1 cellular context compared by ENCODE assay signal in the genomic region with DNA sequence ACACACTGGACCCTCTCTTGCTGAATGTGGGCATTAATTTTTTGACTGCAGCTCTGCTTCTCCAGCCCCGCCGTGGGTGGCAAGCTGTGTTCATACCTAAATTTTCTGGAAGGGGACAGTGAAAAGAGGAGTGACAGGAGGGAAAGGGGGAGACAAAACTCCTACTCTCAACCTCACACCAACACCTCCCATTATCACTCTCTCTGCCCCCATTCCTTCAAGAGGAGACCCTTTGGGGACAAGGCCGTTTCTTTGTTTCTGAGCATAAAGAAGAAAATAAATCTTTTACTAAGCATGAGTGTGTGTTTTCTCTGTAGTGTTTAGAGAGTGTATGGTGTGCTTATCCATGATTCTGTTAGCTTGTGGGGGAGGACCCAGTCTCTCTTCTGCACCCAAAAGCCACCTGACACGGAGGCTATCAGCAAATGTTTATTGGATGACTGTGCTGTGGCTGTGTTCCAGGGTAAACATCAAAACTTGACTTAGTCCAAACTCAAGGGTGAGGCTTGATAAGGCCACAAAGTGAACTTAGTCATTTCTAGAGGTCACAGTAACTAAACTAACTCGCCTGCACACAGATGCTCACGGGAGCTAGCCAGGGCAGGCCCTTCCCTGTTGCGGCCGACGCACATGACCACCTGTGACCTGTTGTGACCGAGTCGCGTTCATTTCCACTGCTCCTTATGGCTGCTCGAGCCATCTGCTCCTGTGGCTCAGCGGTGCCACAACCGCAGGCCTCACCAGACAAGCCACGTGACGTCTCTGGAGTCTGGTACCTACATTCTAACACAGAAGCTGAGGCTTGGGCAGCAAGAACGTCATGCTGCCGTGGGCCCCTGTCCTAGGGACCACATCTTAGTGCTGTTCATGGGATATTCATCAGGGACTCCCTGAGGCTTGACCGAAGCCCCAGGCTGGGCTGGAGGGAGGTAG.
TF ChIP-seq lines count a peak whose summit lies in the region.

No MANE protein-coding gene starts in this region.

TF ChIP-seq in GM12878, 131 proteins besides CTCF, POLR2A, EP300 and RAD21:
- TF ChIP-seq CHD2 (IDR thresholded peaks at IDR 0.05; ENCODE audit: borderline replicate concordance, low read depth, low read length) (no peak), TCF3 (IDR thresholded peaks at IDR 0.05; ENCODE audit: borderline replicate concordance, insufficient read depth, low read depth, low read length) (peak; percentile 63; the same call in 1 of the 2 replicates), POLR2AphosphoS5 (IDR thresholded peaks at IDR 0.05; ENCODE audit: low read length) (no peak; the same call in 1 of the 2 replicates), MTA3 (IDR thresholded peaks at IDR 0.05; ENCODE audit: borderline replicate concordance, low read length) (peak; percentile 83; the same call in 1 of the 2 replicates), TCF12 (IDR thresholded peaks at IDR 0.05; ENCODE audit: low read depth, low read length) (peak; percentile 51; the same call in 1 of the 2 replicates), NR2F1 (conservative IDR thresholded peaks at IDR 0.05) (peak; percentile 94), FOXM1 (IDR thresholded peaks at IDR 0.05; ENCODE audit: low read depth, low read length) (0 out of 2 replicates have a peak, but pooled peaks have one; percentile 37), HDGF (IDR thresholded peaks at IDR 0.05) (no peak), JUNB (IDR thresholded peaks at IDR 0.05) (peak; percentile 67), CBFB (IDR thresholded peaks at IDR 0.05; ENCODE audit: low read depth) (peak; percentile 72; the same call in 1 of the 2 replicates), NR2C1 (IDR thresholded peaks at IDR 0.05) (peak; percentile 30; the same call in 1 of the 2 replicates), KAT2A (conservative IDR thresholded peaks at IDR 0.05; ENCODE audit: control insufficient read depth, low read depth, low read length) (no peak), CBX3 (IDR thresholded peaks at IDR 0.05; ENCODE audit: borderline replicate concordance, low read depth) (no peak), BHLHE40 (IDR thresholded peaks at IDR 0.05; ENCODE audit: borderline replicate concordance in 1 of 2, low read depth in 2 of 2, low read length in 1 of 2) (peak; percentile 49 to 93; a peak in 3 of 4 replicates), ZSCAN29 (IDR thresholded peaks at IDR 0.05) (no peak), PAX8 (IDR thresholded peaks at IDR 0.05) (no peak), RUNX3 (IDR thresholded peaks at IDR 0.05; ENCODE audit: low read length) (peak; percentile 90), DPF2 (IDR thresholded peaks at IDR 0.05) (0 out of 2 replicates have a peak, but pooled peaks have one; percentile 24), CREB1 (IDR thresholded peaks at IDR 0.05; ENCODE audit: low read depth) (peak; percentile 55; the same call in 1 of the 2 replicates), ZBED1 (IDR thresholded peaks at IDR 0.05; ENCODE audit: borderline replicate concordance) (0 out of 2 replicates have a peak, but pooled peaks have one; percentile 34), IKZF1 (conservative IDR thresholded peaks at IDR 0.05) (peak; percentile 63; the same call in 1 of the 2 replicates), TAF1 (IDR thresholded peaks at IDR 0.05; ENCODE audit: borderline replicate concordance, low read depth, low read length) (no peak), HDAC2 (IDR thresholded peaks at IDR 0.05) (no peak), WRNIP1 (IDR thresholded peaks at IDR 0.05; ENCODE audit: borderline replicate concordance, low read depth, low read length) (no peak), IRF4 (IDR thresholded peaks at IDR 0.05; ENCODE audit: low read depth, low read length) (peak; percentile 56; the same call in 1 of the 2 replicates), ZNF24 (IDR thresholded peaks at IDR 0.05) (no peak), CREM (IDR thresholded peaks at IDR 0.05; ENCODE audit: low read depth) (peak; percentile 47; the same call in 1 of the 2 replicates), ESRRA (IDR thresholded peaks at IDR 0.05; ENCODE audit: low read length) (no peak), EED (IDR thresholded peaks at IDR 0.05; ENCODE audit: low read depth) (peak; percentile 75), YBX1 (IDR thresholded peaks at IDR 0.05) (no peak)
- TF ChIP-seq, protein P1, sequence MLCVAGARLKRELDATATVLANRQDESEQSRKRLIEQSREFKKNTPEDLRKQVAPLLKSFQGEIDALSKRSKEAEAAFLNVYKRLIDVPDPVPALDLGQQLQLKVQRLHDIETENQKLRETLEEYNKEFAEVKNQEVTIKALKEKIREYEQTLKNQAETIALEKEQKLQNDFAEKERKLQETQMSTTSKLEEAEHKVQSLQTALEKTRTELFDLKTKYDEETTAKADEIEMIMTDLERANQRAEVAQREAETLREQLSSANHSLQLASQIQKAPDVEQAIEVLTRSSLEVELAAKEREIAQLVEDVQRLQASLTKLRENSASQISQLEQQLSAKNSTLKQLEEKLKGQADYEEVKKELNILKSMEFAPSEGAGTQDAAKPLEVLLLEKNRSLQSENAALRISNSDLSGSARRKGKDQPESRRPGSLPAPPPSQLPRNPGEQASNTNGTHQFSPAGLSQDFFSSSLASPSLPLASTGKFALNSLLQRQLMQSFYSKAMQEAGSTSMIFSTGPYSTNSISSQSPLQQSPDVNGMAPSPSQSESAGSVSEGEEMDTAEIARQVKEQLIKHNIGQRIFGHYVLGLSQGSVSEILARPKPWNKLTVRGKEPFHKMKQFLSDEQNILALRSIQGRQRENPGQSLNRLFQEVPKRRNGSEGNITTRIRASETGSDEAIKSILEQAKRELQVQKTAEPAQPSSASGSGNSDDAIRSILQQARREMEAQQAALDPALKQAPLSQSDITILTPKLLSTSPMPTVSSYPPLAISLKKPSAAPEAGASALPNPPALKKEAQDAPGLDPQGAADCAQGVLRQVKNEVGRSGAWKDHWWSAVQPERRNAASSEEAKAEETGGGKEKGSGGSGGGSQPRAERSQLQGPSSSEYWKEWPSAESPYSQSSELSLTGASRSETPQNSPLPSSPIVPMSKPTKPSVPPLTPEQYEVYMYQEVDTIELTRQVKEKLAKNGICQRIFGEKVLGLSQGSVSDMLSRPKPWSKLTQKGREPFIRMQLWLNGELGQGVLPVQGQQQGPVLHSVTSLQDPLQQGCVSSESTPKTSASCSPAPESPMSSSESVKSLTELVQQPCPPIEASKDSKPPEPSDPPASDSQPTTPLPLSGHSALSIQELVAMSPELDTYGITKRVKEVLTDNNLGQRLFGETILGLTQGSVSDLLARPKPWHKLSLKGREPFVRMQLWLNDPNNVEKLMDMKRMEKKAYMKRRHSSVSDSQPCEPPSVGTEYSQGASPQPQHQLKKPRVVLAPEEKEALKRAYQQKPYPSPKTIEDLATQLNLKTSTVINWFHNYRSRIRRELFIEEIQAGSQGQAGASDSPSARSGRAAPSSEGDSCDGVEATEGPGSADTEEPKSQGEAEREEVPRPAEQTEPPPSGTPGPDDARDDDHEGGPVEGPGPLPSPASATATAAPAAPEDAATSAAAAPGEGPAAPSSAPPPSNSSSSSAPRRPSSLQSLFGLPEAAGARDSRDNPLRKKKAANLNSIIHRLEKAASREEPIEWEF (IDR thresholded peaks at IDR 0.05; ENCODE audit: insufficient replicate concordance, low read depth, low read length), result no peak
- TF ChIP-seq, protein P2, sequence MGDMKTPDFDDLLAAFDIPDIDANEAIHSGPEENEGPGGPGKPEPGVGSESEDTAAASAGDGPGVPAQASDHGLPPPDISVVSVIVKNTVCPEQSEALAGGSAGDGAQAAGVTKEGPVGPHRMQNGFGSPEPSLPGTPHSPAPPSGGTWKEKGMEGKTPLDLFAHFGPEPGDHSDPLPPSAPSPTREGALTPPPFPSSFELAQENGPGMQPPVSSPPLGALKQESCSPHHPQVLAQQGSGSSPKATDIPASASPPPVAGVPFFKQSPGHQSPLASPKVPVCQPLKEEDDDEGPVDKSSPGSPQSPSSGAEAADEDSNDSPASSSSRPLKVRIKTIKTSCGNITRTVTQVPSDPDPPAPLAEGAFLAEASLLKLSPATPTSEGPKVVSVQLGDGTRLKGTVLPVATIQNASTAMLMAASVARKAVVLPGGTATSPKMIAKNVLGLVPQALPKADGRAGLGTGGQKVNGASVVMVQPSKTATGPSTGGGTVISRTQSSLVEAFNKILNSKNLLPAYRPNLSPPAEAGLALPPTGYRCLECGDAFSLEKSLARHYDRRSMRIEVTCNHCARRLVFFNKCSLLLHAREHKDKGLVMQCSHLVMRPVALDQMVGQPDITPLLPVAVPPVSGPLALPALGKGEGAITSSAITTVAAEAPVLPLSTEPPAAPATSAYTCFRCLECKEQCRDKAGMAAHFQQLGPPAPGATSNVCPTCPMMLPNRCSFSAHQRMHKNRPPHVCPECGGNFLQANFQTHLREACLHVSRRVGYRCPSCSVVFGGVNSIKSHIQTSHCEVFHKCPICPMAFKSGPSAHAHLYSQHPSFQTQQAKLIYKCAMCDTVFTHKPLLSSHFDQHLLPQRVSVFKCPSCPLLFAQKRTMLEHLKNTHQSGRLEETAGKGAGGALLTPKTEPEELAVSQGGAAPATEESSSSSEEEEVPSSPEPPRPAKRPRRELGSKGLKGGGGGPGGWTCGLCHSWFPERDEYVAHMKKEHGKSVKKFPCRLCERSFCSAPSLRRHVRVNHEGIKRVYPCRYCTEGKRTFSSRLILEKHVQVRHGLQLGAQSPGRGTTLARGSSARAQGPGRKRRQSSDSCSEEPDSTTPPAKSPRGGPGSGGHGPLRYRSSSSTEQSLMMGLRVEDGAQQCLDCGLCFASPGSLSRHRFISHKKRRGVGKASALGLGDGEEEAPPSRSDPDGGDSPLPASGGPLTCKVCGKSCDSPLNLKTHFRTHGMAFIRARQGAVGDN (IDR thresholded peaks at IDR 0.05), result no peak
- TF ChIP-seq, protein P3, sequence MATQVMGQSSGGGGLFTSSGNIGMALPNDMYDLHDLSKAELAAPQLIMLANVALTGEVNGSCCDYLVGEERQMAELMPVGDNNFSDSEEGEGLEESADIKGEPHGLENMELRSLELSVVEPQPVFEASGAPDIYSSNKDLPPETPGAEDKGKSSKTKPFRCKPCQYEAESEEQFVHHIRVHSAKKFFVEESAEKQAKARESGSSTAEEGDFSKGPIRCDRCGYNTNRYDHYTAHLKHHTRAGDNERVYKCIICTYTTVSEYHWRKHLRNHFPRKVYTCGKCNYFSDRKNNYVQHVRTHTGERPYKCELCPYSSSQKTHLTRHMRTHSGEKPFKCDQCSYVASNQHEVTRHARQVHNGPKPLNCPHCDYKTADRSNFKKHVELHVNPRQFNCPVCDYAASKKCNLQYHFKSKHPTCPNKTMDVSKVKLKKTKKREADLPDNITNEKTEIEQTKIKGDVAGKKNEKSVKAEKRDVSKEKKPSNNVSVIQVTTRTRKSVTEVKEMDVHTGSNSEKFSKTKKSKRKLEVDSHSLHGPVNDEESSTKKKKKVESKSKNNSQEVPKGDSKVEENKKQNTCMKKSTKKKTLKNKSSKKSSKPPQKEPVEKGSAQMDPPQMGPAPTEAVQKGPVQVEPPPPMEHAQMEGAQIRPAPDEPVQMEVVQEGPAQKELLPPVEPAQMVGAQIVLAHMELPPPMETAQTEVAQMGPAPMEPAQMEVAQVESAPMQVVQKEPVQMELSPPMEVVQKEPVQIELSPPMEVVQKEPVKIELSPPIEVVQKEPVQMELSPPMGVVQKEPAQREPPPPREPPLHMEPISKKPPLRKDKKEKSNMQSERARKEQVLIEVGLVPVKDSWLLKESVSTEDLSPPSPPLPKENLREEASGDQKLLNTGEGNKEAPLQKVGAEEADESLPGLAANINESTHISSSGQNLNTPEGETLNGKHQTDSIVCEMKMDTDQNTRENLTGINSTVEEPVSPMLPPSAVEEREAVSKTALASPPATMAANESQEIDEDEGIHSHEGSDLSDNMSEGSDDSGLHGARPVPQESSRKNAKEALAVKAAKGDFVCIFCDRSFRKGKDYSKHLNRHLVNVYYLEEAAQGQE (IDR thresholded peaks at IDR 0.05; ENCODE audit: low read depth, low read length), result no peak
- TF ChIP-seq, protein P4, sequence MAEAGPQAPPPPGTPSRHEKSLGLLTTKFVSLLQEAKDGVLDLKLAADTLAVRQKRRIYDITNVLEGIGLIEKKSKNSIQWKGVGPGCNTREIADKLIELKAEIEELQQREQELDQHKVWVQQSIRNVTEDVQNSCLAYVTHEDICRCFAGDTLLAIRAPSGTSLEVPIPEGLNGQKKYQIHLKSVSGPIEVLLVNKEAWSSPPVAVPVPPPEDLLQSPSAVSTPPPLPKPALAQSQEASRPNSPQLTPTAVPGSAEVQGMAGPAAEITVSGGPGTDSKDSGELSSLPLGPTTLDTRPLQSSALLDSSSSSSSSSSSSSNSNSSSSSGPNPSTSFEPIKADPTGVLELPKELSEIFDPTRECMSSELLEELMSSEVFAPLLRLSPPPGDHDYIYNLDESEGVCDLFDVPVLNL (IDR thresholded peaks at IDR 0.05; ENCODE audit: low read depth, low read length), result no peak
- TF ChIP-seq, protein P5, sequence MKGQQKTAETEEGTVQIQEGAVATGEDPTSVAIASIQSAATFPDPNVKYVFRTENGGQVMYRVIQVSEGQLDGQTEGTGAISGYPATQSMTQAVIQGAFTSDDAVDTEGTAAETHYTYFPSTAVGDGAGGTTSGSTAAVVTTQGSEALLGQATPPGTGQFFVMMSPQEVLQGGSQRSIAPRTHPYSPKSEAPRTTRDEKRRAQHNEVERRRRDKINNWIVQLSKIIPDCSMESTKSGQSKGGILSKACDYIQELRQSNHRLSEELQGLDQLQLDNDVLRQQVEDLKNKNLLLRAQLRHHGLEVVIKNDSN (IDR thresholded peaks at IDR 0.05; ENCODE audit: borderline replicate concordance, extremely low read length, insufficient read depth, low read depth, low read length), result peak; percentile 65
- TF ChIP-seq, protein P6, sequence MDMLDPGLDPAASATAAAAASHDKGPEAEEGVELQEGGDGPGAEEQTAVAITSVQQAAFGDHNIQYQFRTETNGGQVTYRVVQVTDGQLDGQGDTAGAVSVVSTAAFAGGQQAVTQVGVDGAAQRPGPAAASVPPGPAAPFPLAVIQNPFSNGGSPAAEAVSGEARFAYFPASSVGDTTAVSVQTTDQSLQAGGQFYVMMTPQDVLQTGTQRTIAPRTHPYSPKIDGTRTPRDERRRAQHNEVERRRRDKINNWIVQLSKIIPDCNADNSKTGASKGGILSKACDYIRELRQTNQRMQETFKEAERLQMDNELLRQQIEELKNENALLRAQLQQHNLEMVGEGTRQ (IDR thresholded peaks at IDR 0.05; ENCODE audit: borderline replicate concordance, low read depth, low read length), result no peak
- TF ChIP-seq, protein P7, sequence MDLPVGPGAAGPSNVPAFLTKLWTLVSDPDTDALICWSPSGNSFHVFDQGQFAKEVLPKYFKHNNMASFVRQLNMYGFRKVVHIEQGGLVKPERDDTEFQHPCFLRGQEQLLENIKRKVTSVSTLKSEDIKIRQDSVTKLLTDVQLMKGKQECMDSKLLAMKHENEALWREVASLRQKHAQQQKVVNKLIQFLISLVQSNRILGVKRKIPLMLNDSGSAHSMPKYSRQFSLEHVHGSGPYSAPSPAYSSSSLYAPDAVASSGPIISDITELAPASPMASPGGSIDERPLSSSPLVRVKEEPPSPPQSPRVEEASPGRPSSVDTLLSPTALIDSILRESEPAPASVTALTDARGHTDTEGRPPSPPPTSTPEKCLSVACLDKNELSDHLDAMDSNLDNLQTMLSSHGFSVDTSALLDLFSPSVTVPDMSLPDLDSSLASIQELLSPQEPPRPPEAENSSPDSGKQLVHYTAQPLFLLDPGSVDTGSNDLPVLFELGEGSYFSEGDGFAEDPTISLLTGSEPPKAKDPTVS (IDR thresholded peaks at IDR 0.05; ENCODE audit: low read depth, low read length), result no peak
- TF ChIP-seq, protein P8, sequence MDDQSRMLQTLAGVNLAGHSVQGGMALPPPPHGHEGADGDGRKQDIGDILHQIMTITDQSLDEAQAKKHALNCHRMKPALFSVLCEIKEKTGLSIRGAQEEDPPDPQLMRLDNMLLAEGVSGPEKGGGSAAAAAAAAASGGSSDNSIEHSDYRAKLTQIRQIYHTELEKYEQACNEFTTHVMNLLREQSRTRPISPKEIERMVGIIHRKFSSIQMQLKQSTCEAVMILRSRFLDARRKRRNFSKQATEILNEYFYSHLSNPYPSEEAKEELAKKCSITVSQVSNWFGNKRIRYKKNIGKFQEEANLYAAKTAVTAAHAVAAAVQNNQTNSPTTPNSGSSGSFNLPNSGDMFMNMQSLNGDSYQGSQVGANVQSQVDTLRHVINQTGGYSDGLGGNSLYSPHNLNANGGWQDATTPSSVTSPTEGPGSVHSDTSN (IDR thresholded peaks at IDR 0.05; ENCODE audit: insufficient replicate concordance, low read depth, low read length), result no peak
